ENCODE assay signal across 1 cellular context in the genomic region with DNA sequence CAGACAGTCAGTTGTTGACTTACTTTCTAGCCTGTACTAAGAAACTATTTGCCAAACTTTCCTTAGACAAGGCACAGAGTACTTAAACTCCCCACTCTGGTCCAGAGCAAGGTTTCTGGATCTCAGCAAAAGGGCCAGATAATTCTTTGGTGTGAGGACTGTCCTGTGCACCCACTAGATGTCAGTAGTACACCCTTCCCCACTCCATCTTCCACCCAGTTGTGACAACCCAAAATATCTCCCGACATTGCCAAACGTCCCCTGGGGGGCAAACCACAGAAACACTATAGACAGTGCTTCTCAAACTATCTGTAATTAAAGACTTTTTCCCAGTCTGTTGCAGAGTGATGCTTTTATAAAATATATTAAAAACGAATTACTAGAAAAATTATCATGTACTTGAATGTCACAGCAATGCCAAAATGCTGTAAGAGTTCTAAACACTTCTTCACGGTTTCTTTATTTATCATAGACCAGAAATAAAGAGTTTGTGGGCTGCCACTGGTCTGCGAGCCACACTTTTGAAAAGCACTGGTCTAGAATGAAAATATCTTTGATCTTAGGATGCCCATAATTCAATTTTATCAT.
TF ChIP-seq lines count a peak whose summit lies in the region.

No MANE protein-coding gene starts in this region.

TF ChIP-seq in H1, 55 proteins besides CTCF, POLR2A, EP300 and RAD21 (continued from another document):
- TF ChIP-seq TBP (IDR thresholded peaks at IDR 0.05; ENCODE audit: low read depth, low read length) (no peak), E2F6 (IDR thresholded peaks at IDR 0.05) (no peak)
TF ChIP-seq in H1: peak in this region for 0.
